ENCODE assay signal across 9 cellular contexts in the genomic region with DNA sequence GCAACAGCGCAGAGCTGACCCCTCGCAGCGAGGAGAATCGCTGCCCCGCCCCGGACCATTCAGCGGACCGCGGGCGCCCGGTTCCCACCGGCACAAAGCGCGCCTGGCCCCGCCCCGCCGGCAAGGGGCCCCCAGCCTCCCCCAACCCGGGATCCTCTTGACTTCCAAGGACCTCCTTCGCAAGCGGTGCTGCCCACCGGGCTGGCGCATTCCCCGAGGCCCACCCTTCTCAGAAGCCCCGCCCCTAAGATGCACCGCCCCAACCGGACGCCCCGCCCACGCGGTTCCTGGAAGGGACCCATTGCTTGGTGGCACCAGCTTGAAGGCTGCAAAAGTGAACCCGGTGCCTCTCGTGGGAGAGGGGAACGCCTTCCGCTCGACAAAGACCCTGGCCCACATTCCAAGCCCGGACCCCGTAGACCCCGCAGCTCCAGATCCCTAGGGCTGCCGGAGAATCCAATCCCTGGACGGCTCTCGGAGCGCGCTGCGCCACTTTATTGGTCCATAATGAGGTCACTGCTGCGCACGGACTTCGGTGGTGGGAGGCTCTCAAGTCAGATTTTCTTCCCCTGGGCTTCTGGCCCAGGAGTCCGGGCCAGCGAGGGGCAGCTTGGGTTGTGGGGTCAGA. TPM values are rescaled to one million over a fixed set of nuclear protein-coding genes. Genes with fewer than 3 reads are reported as not detected.
DNase-seq lines count a peak whose midpoint lies in the region; ATAC-seq and TF ChIP-seq lines count a peak whose summit lies in the region.
"Had no signal": no experiment of that assay in that cellular context is flagged by ENCODE, and none has a peak within 500 bp of the region (broad histone marks: within the 10 kb centered on the region; RNA-seq: fewer than 3 reads in every experiment).

No MANE protein-coding gene starts in this region.

- peak overlapping the region; percentile 43 for H3K4me3 ChIP-seq in OCI-LY1 (ENCODE audit: low read depth, low read length, poor library complexity, severe bottlenecking)
- no peak overlapping the region for H3K4me3 ChIP-seq in adipocyte (ENCODE audit: low read length)
- H3K4me3 ChIP-seq in neuronal stem cell (ENCODE audit: low read length in 2 of 2) = peak overlapping the region; percentile 42 to 67
- H3K4me3 ChIP-seq in gastrocnemius medialis = no peak overlapping the region
- H3K4me3 ChIP-seq: ovary had no signal

- H2AFZ ChIP-seq in OCI-LY1 (ENCODE audit: low read length) (no peak overlapping the region), neuronal stem cell (ENCODE audit: low read length) (peak overlapping the region; percentile 82)

- in situ Hi-C loops in gastrocnemius medialis (cut with MboI; ENCODE audit: low sequenced_read_pairs in 4 of 4) = loop anchor here (5.0 to 25.0 kb wide), 4 partner anchors 99 to 166 kb away; partner anchors contain the start of genes ESPN (in 1 of the 4) and HES2 (in 1 of the 4)

- H3K79me2 ChIP-seq in OCI-LY1 (ENCODE audit: insufficient read depth, low read length) = no peaks in the 10 kb centered on the region

- H3K4ac ChIP-seq in neuronal stem cell (ENCODE audit: low read length) = no peak overlapping the region

- no peak for TF ChIP-seq POLR2A in gastrocnemius medialis (IDR thresholded peaks at IDR 0.05)

- peak overlapping the region; percentile 47 for H3K4me2 ChIP-seq in OCI-LY1 (ENCODE audit: low read length)
- H3K4me2 ChIP-seq in neuronal stem cell (ENCODE audit: insufficient read depth, low read length, poor library complexity, severe bottlenecking) = peak overlapping the region; percentile 69

- peak overlapping the region; percentile 1 for H2AK5ac ChIP-seq in neuronal stem cell (ENCODE audit: low read depth, low read length)

- H2BK5ac ChIP-seq in neuronal stem cell (ENCODE audit: low read length) = no peak overlapping the region

- H2BK120ac ChIP-seq in neuronal stem cell (ENCODE audit: low read depth, low read length) = no peak overlapping the region

- H3K4me1 ChIP-seq in OCI-LY1 (ENCODE audit: insufficient read depth, low read length, severe bottlenecking) (peaks cover 10% of the 10 kb centered on the region), adipocyte (ENCODE audit: control insufficient read depth, insufficient read depth, low read length) (peaks cover 9% of the 10 kb centered on the region), neuronal stem cell (ENCODE audit: control insufficient read depth in 2 of 2, insufficient read depth in 1 of 2, low read depth in 1 of 2, low read length in 2 of 2) (peaks cover 32 to 36% of the 10 kb centered on the region in 2 donors), gastrocnemius medialis (peaks cover 3 to 8% of the 10 kb centered on the region in 2 donors)

- TF ChIP-seq CTCF in OCI-LY1 (IDR thresholded peaks at IDR 0.05; ENCODE audit: low read length) = no peak
- no peak for TF ChIP-seq CTCF in gastrocnemius medialis (IDR thresholded peaks at IDR 0.05 in 4 of 5, conservative IDR thresholded peaks at IDR 0.05 in 1 of 5)

- H3K9me2 ChIP-seq in OCI-LY1 (ENCODE audit: low read depth, low read length) = no peaks in the 10 kb centered on the region

- no peaks in the 10 kb centered on the region for H3F3A ChIP-seq in OCI-LY1 (ENCODE audit: insufficient read depth, low read length)

- no peak overlapping the region for H3K9ac ChIP-seq in OCI-LY1 (ENCODE audit: low read length)
- H3K9ac ChIP-seq in adipocyte (ENCODE audit: low read length) = no peak overlapping the region
- no peak overlapping the region for H3K9ac ChIP-seq in neuronal stem cell (ENCODE audit: low read depth, low read length, poor library complexity)

- no peaks in the 10 kb centered on the region for H3K9me3 ChIP-seq in OCI-LY1 (ENCODE audit: low read length)
- peaks cover 4% of the 10 kb centered on the region for H3K9me3 ChIP-seq in adipocyte (ENCODE audit: control insufficient read depth, low read length)
- H3K9me3 ChIP-seq in neuronal stem cell (replicated peaks in 1 of 2; ENCODE audit: control insufficient read depth in 2 of 2, insufficient read depth in 1 of 2, low read depth in 1 of 2, low read length in 2 of 2) = no peaks in the 10 kb centered on the region
- no peaks in the 10 kb centered on the region for H3K9me3 ChIP-seq in gastrocnemius medialis
- H3K9me3 ChIP-seq: ovary had no signal

- ATAC-seq in gastrocnemius medialis (no peak), HG03571 (IDR thresholded peaks at IDR 0.05; ENCODE audit: unreplicated experiment) (no peak)

- peak overlapping the region; percentile 21 for H3K14ac ChIP-seq in neuronal stem cell (ENCODE audit: low read length)

- H3K18ac ChIP-seq in neuronal stem cell (ENCODE audit: low read length) = no peak overlapping the region

- no peak overlapping the region for H4K91ac ChIP-seq in neuronal stem cell (ENCODE audit: low read depth, low read length, poor library complexity)

- H2BK12ac ChIP-seq in neuronal stem cell (ENCODE audit: low read length) = no peak overlapping the region

- no CpG with 5 or more reads among the region's 49 CpGs for WGBS in neuronal stem cell (ENCODE audit: extremely low coverage in 2 of 2, insufficient read length in 2 of 2, insufficient replicate concordance in 1 of 2), 2 donors

- no peak overlapping the region for H2BK15ac ChIP-seq in neuronal stem cell (ENCODE audit: low read length)

- H4K20me1 ChIP-seq in OCI-LY1 (ENCODE audit: insufficient read depth, low read length) = no peaks in the 10 kb centered on the region

- no peak overlapping the region for H3K23ac ChIP-seq in neuronal stem cell (ENCODE audit: low read depth, low read length, poor library complexity)

- H4K8ac ChIP-seq in neuronal stem cell (ENCODE audit: low read depth, low read length) = no peak overlapping the region

- peaks cover 18% of the 10 kb centered on the region; the same call in 1 of the 2 replicates for H3K27me3 ChIP-seq in OCI-LY1 (ENCODE audit: insufficient read depth, low read length)
- peaks cover 47% of the 10 kb centered on the region for H3K27me3 ChIP-seq in adipocyte (replicated peaks; ENCODE audit: control insufficient read depth, insufficient read depth, low read length)
- peaks cover 15 to 66% (median 20%) of the 10 kb centered on the region in 3 experiments for H3K27me3 ChIP-seq in neuronal stem cell (ENCODE audit: control insufficient read depth in 3 of 3, insufficient read depth in 3 of 3, low read depth in 1 of 3, low read length in 3 of 3)
- peaks cover 46 to 83% (median 66%) of the 10 kb centered on the region in 3 donors for H3K27me3 ChIP-seq in gastrocnemius medialis

- DNase-seq in stimulated activated naive CD4-positive, alpha-beta T cell (lab: John Stamatoyannopoulos, UW) = peak in 4 of 6 experiments; percentile 11 to 29 (median 16)
- no peak for DNase-seq in stimulated activated naive CD4-positive, alpha-beta T cell treated with Interleukin-2 at 50 U/mL for 16 hours (lab: John Stamatoyannopoulos, UW)
- DNase-seq in adipocyte (ENCODE audit: low read depth) (peak; percentile 30), neuronal stem cell (ENCODE audit: low spot score) (no peak), gastrocnemius medialis (no peak), HuH-7.5 (ENCODE audit: low spot score) (no peak)

- no peak overlapping the region for H3K27ac ChIP-seq in OCI-LY1 (ENCODE audit: low read depth, low read length, poor library complexity, severe bottlenecking)
- H3K27ac ChIP-seq in neuronal stem cell (replicated peaks; ENCODE audit: low read length) = no peak overlapping the region
- no peak overlapping the region for H3K27ac ChIP-seq in gastrocnemius medialis
- H3K27ac ChIP-seq: ovary had no signal

- no peaks in the 10 kb centered on the region for H3K79me1 ChIP-seq in neuronal stem cell (ENCODE audit: low read depth, low read length)

- intact Hi-C loops in gastrocnemius medialis (cut with DNase I; ENCODE audit: low total_unique reads) = loop anchor here (1.0 to 5.0 kb wide), 4 partner anchors 36 to 158 kb away; no protein-coding TSS in a partner anchor

- no peaks in the 10 kb centered on the region for H3K36me3 ChIP-seq in OCI-LY1 (ENCODE audit: insufficient read depth, low read length)
- no peaks in the 10 kb centered on the region for H3K36me3 ChIP-seq in adipocyte (ENCODE audit: control insufficient read depth, insufficient read depth, low read length, severe bottlenecking)
- no peaks in the 10 kb centered on the region for H3K36me3 ChIP-seq in neuronal stem cell (replicated peaks in 1 of 2; ENCODE audit: control insufficient read depth in 2 of 2, insufficient read depth in 2 of 2, low read length in 2 of 2)
- H3K36me3 ChIP-seq in gastrocnemius medialis = no peaks in the 10 kb centered on the region
- H3K36me3 ChIP-seq: ovary had no signal

RNA-seq across cellular contexts. Expression of gene HES3, which starts 2.0 kb away (rescaled TPM):
- polyA plus RNA-seq in neuronal stem cell (2013, experiment 1 of 2) = 0.08 TPM
- polyA plus RNA-seq in neuronal stem cell (2013, experiment 2 of 2) = 0.15 TPM
- total RNA-seq in gastrocnemius medialis = not detected
- total RNA-seq: ovary had no signal
- polyA plus RNA-seq: ovary had no signal

RNA-seq across cellular contexts. Expression of gene ICMT, which starts 10.2 kb away (rescaled TPM):
- polyA plus RNA-seq in neuronal stem cell (2013, experiment 1 of 2) = 38.1 TPM
- polyA plus RNA-seq in neuronal stem cell (2013, experiment 2 of 2) = 38.5 TPM
- 100 to 1,000 TPM in 1 of 4 donors, 10 to 100 TPM in 3; 43.6 to 115 (median 93.7) TPM for total RNA-seq in gastrocnemius medialis

RNA-seq across cellular contexts. Expression of gene GPR153, which starts 14.9 kb away (rescaled TPM):
- polyA plus RNA-seq in neuronal stem cell (2013, experiment 1 of 2) = 21.7 TPM
- 21.5 TPM for polyA plus RNA-seq in neuronal stem cell (2013, experiment 2 of 2)
- total RNA-seq in gastrocnemius medialis = 1 to 10 TPM; 1.1 to 3.4 (median 2.0) TPM

RNA-seq across cellular contexts. Expression of gene RNF207, which starts 40.1 kb away (rescaled TPM):
- 0.68 TPM for polyA plus RNA-seq in neuronal stem cell (2013, experiment 1 of 2)
- polyA plus RNA-seq in neuronal stem cell (2013, experiment 2 of 2) = 0.66 TPM
- total RNA-seq in gastrocnemius medialis = 1 to 10 TPM in 2 of 4 donors, under 1 TPM in 2; 0.29 to 4.7 (median 0.99) TPM

RNA-seq across cellular contexts. Expression of gene RPL22, which starts 46.6 kb away (rescaled TPM):
- 1,500 TPM for polyA plus RNA-seq in neuronal stem cell (2013, experiment 1 of 2)
- polyA plus RNA-seq in neuronal stem cell (2013, experiment 2 of 2) = 1,497 TPM
- total RNA-seq in gastrocnemius medialis = 100 to 1,000 TPM in 3 of 4 donors, 10 to 100 TPM in 1; 95.2 to 132 (median 121) TPM

Comparison
In these comparisons a context has a peak if more than half of its experiments do, and no peak if none do; other contexts are left out.
1. DNase-seq: peak in stimulated activated naive CD4-positive, alpha-beta T cell (4 of 6) and adipocyte (single experiment); none in stimulated activated naive CD4-positive, alpha-beta T cell treated with Interleukin-2 at 50 U/mL for 16 hours (single experiment), neuronal stem cell (single experiment), gastrocnemius medialis (0 of 2) and HuH-7.5 (single experiment).
2. H3K4me3 ChIP-seq: peak in OCI-LY1 (single experiment) and neuronal stem cell (2 of 2); none in adipocyte (single experiment) and gastrocnemius medialis (0 of 4).